9 cellular contexts compared by ENCODE assay signal in the genomic region with DNA sequence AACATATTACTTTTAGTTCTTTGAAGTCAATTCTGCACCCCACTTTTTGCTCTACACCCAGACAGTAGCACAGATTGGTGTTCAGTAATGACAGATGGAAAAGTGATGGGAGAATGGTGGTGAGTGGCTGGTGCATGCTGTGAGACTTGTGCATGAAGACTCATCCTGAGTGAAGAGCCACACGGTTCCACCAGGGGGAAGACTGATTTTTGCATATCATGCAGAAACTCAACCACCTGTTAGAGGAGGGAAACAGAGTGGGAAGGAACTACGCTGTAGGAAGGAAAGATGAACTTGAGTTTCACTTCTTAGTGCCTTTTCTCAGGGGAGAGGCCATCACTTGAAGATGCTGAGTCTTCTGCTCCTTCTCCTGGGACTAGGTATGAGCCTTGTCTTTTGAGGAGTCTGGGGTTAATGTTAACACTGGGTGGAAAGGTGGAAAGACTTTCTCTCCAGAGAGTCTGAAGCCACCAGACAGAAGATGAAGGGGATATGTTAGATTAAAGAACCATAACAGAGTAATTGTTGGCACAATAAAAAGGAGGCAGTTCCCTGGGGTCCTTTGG. TPM values are rescaled to one million over a fixed set of nuclear protein-coding genes. Genes with fewer than 3 reads are reported as not detected.
A peak's percentile ranks its signal among the peaks of the same experiment; 100 is the strongest.
DNase-seq lines count a peak whose midpoint lies in the region; ATAC-seq, FAIRE-seq and TF ChIP-seq lines count a peak whose summit lies in the region.
"Had no signal": no experiment of that assay in that cellular context is flagged by ENCODE, and none has a peak within 500 bp of the region (broad histone marks: within the 10 kb centered on the region; RNA-seq: fewer than 3 reads in every experiment).

No MANE protein-coding gene starts in this region.

- FAIRE-seq in GM12892 (lab: Jason Lieb, UNC), result peak; percentile 96

- H3K27ac Mint-ChIP-seq in central memory CD8-positive, alpha-beta T cell (ENCODE audit: low read depth), result no peak overlapping the region

- intact Hi-C loops in adrenal gland (cut with DNase I), result no loop called here

- no peaks in the 10 kb centered on the region for H3K9me3 Mint-ChIP-seq in central memory CD8-positive, alpha-beta T cell

- H3K27me3 ChIP-seq in adrenal gland (no peaks in the 10 kb centered on the region), MG63 (no peaks in the 10 kb centered on the region)

- no peak for DNase-seq in GM12892 (ENCODE audit: insufficient read length)
- DNase-seq in central memory CD8-positive, alpha-beta T cell (ENCODE audit: low spot score in 2 of 2), result no peak
- DNase-seq in globus pallidus (ENCODE audit: low spot score), result no peak
- no peak for DNase-seq in adrenal gland
- no peak for DNase-seq in T-helper 9 cell
- no peak for DNase-seq in MG63
- DNase-seq: foreskin melanocyte had no signal

- WGBS in adrenal gland, 4 donors, result 51 to 72% (median 64%) methylated on average over 2 of the region's 2 CpGs

- H3K27me3 Mint-ChIP-seq in central memory CD8-positive, alpha-beta T cell, result no peaks in the 10 kb centered on the region

- no peaks in the 10 kb centered on the region for H3K36me3 Mint-ChIP-seq in central memory CD8-positive, alpha-beta T cell (ENCODE audit: insufficient read depth)

- peaks cover 0 to 7% of the 10 kb centered on the region in 2 donors for H3K4me1 ChIP-seq in adrenal gland (replicated peaks in 1 of 2)

- no peak overlapping the region for H3K27ac ChIP-seq in adrenal gland

- H3K4me3 ChIP-seq in adrenal gland (no peak overlapping the region), MG63 (no peak overlapping the region)

- H3K36me3 ChIP-seq in adrenal gland (replicated peaks in 1 of 2) (no peaks in the 10 kb centered on the region), MG63 (no peaks in the 10 kb centered on the region)

- TF ChIP-seq CTCF in adrenal gland (IDR thresholded peaks at IDR 0.05), result no peak

- TF ChIP-seq POLR2A in GM12892 (IDR thresholded peaks at IDR 0.05; ENCODE audit: low read depth, low read length) (no peak), adrenal gland (IDR thresholded peaks at IDR 0.05) (no peak)

- no peaks in the 10 kb centered on the region for H3K9me3 ChIP-seq in adrenal gland (replicated peaks in 1 of 3)
- no peaks in the 10 kb centered on the region for H3K9me3 ChIP-seq in MG63

- ATAC-seq in GM21367 (IDR thresholded peaks at IDR 0.05; ENCODE audit: unreplicated experiment) (peak; percentile 97), HG03432 (IDR thresholded peaks at IDR 0.05; ENCODE audit: unreplicated experiment) (peak; percentile 96)
- no peak for ATAC-seq in central memory CD8-positive, alpha-beta T cell (replicated peaks; ENCODE audit: extremely low read depth, poor library complexity, severe bottlenecking)

- H3K4me3 Mint-ChIP-seq in central memory CD8-positive, alpha-beta T cell, result peak overlapping the region; percentile 20

- no peaks in the 10 kb centered on the region for H3K4me1 Mint-ChIP-seq in central memory CD8-positive, alpha-beta T cell

RNA-seq across cellular contexts. Expression of gene PRSS1, which starts 9.3 kb away (rescaled TPM):
- polyA plus RNA-seq in GM12892 (2012; ENCODE audit: missing spikeins), result not detected
- total RNA-seq in adrenal gland, result 10 to 100 TPM in 2 of 8 donors, 1 to 10 TPM in 1, not detected in 5; 3.3 to 15.4 (median 14.6) TPM
- 1 to 10 TPM in 2 of 3 donors, not detected in 1; 3.2 to 3.3 TPM for polyA plus RNA-seq in adrenal gland
- not detected in 2 replicates for total RNA-seq in MG63 (2014; rRNA removed; shearing (Covaris generic); ENCODE audit: low replicate concordance)

RNA-seq across cellular contexts. Expression of gene PRSS2, which starts 30.8 kb away (rescaled TPM):
- polyA plus RNA-seq in GM12892 (2012; ENCODE audit: missing spikeins), result 0.91 TPM
- 10 to 100 TPM in 2 of 8 donors, 1 to 10 TPM in 1, not detected in 5; 4.8 to 43.4 (median 40.0) TPM for total RNA-seq in adrenal gland
- 1 to 10 TPM in 2 of 3 donors, not detected in 1; 2.8 to 4.4 TPM for polyA plus RNA-seq in adrenal gland
- total RNA-seq in MG63 (2014; rRNA removed; shearing (Covaris generic); ENCODE audit: low replicate concordance), result not detected in 2 replicates
